In the genomic region with DNA sequence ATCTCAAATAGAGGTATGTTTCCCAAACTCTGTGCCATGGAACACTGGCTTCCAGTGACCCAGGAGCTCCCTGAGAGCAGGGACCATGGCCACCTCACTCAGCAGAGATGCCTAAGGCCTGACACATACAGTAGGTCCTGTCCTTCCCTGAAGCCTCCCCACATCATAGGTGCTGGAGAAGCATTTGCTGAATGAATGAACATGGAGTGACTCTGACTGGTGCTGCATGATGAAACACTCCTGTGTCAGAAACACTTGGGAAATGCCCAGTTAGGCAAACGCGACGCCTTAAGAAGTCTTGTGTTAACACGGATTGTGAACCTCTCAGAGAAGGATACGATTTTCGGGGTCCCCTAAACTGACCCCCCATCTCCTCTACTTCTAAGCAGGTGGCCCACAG, we compare ENCODE assay signal across 21 cellular contexts. TPM values are rescaled to one million over a fixed set of nuclear protein-coding genes. Genes with fewer than 3 reads are reported as not detected.
A peak's percentile ranks its signal among the peaks of the same experiment; 100 is the strongest.
DNase-seq lines count a peak whose midpoint lies in the region; ATAC-seq, FAIRE-seq and TF ChIP-seq lines count a peak whose summit lies in the region.
"Had no signal": no experiment of that assay in that cellular context is flagged by ENCODE, and none has a peak within 500 bp of the region (broad histone marks: within the 10 kb centered on the region; RNA-seq: fewer than 3 reads in every experiment).

No MANE protein-coding gene starts in this region.

- intact Hi-C loops in vagina (cut with DNase I): no loop called here

- no peak for DNase-seq in activated T-cell treated with anti-CD3 and anti-CD28 coated beads, Interleukin-2, amount 50 U/mL, for 24 hours
- DNase-seq in activated T-cell treated with anti-CD3 and anti-CD28 coated beads, Interleukin-2, amount 50 U/mL, for 48 hours: no peak
- DNase-seq in NB4 (ENCODE audit: low read depth) (peak; percentile 38), bronchial epithelial cell (ENCODE audit: low read depth) (peak; percentile 57), AG08395 (ENCODE audit: low spot score) (no peak), NCI-H146 treated with DMSO at 0.1 percent for 48 hours (lab: John Stamatoyannopoulos, UW; ENCODE audit: unreplicated experiment) (no peak), vagina (ENCODE audit: extremely low spot score in 2 of 2) (no peak)
- no peak for DNase-seq in natural killer cell treated with Interleukin-12 subunit alpha and Interleukin-12 subunit beta and Interleukin-15 and Interleukin-18, amount 100 ng/mL, for 72 hours (ENCODE audit: low spot score)
- DNase-seq: ACHN; activated effector memory CD4-positive, alpha-beta T cell treated with Interleukin-2 at 50 U/mL for 16 hours; brain microvascular endothelial cell; Caco-2; dorsolateral prefrontal cortex; heart right ventricle; kidney; MG63; NCI-H2029; NCI-H524 had no signal

- no peak overlapping the region for H3K27ac ChIP-seq in vagina
- H3K27ac ChIP-seq: brain microvascular endothelial cell, dorsolateral prefrontal cortex, heart right ventricle, SK-N-MC had no signal

- peak; percentile 23 for FAIRE-seq in bronchial epithelial cell (lab: Jason Lieb, UNC)
- FAIRE-seq: GM12878, kidney had no signal

- H3K27ac Mint-ChIP-seq in activated T-cell treated with anti-CD3 and anti-CD28 coated beads, Interleukin-2, amount 50 U/mL, for 24 hours: peak overlapping the region; percentile 95
- H3K27ac Mint-ChIP-seq in natural killer cell treated with Interleukin-12 subunit alpha and Interleukin-12 subunit beta and Interleukin-15 and Interleukin-18, amount 100 ng/mL, for 72 hours: peak overlapping the region; percentile 47 to 79

- no peak overlapping the region for H3K4me3 Mint-ChIP-seq in activated T-cell treated with anti-CD3 and anti-CD28 coated beads, Interleukin-2, amount 50 U/mL, for 24 hours
- no peak overlapping the region for H3K4me3 Mint-ChIP-seq in natural killer cell treated with Interleukin-12 subunit alpha and Interleukin-12 subunit beta and Interleukin-15 and Interleukin-18, amount 100 ng/mL, for 72 hours

- no peaks in the 10 kb centered on the region for H3K27me3 Mint-ChIP-seq in activated T-cell treated with anti-CD3 and anti-CD28 coated beads, Interleukin-2, amount 50 U/mL, for 24 hours
- H3K27me3 Mint-ChIP-seq in natural killer cell treated with Interleukin-12 subunit alpha and Interleukin-12 subunit beta and Interleukin-15 and Interleukin-18, amount 100 ng/mL, for 72 hours: no peaks in the 10 kb centered on the region

- H3K36me3 ChIP-seq in bronchial epithelial cell (ENCODE audit: control insufficient read depth, insufficient read depth, low read length) (no peaks in the 10 kb centered on the region), vagina (no peaks in the 10 kb centered on the region)
- H3K36me3 ChIP-seq: brain microvascular endothelial cell, MG63 had no signal

- peaks cover 92% of the 10 kb centered on the region for H3K36me3 Mint-ChIP-seq in activated T-cell treated with anti-CD3 and anti-CD28 coated beads, Interleukin-2, amount 50 U/mL, for 24 hours (ENCODE audit: low read depth)
- no peaks in the 10 kb centered on the region for H3K36me3 Mint-ChIP-seq in natural killer cell treated with Interleukin-12 subunit alpha and Interleukin-12 subunit beta and Interleukin-15 and Interleukin-18, amount 100 ng/mL, for 72 hours

- no peak for ATAC-seq in natural killer cell treated with Interleukin-12 subunit alpha and Interleukin-12 subunit beta and Interleukin-15 and Interleukin-18, amount 100 ng/mL, for 72 hours
- ATAC-seq: GM12878 had no signal

- H3K9me3 Mint-ChIP-seq in activated T-cell treated with anti-CD3 and anti-CD28 coated beads, Interleukin-2, amount 50 U/mL, for 24 hours: no peaks in the 10 kb centered on the region
- no peaks in the 10 kb centered on the region for H3K9me3 Mint-ChIP-seq in natural killer cell treated with Interleukin-12 subunit alpha and Interleukin-12 subunit beta and Interleukin-15 and Interleukin-18, amount 100 ng/mL, for 72 hours

- no peaks in the 10 kb centered on the region for H3K4me1 ChIP-seq in vagina
- H3K4me1 ChIP-seq: Caco-2 had no signal

- TF ChIP-seq POLR2A in NB4 (IDR thresholded peaks at IDR 0.05; ENCODE audit: extremely low read depth, insufficient read length) (no peak), vagina (IDR thresholded peaks at IDR 0.05) (no peak)

- H3K27me3 ChIP-seq in bronchial epithelial cell (ENCODE audit: control insufficient read depth, insufficient read depth, low read length) (no peaks in the 10 kb centered on the region), vagina (no peaks in the 10 kb centered on the region)
- H3K27me3 ChIP-seq: brain microvascular endothelial cell, dorsolateral prefrontal cortex, heart right ventricle, MG63 had no signal

- TF ChIP-seq CTCF in NB4 (IDR thresholded peaks at IDR 0.05; ENCODE audit: low read depth, low read length): no peak
- TF ChIP-seq CTCF in bronchial epithelial cell (IDR thresholded peaks at IDR 0.05; ENCODE audit: insufficient read depth, low read length, severe bottlenecking): no peak
- TF ChIP-seq CTCF in vagina (IDR thresholded peaks at IDR 0.05): no peak

- H3K9me3 ChIP-seq in vagina: no peaks in the 10 kb centered on the region
- H3K9me3 ChIP-seq: Caco-2, heart right ventricle, MG63 had no signal

- H3K4me3 ChIP-seq in NB4 (ENCODE audit: low read depth, low read length): no peak overlapping the region
- H3K4me3 ChIP-seq in bronchial epithelial cell (ENCODE audit: low read depth, low read length): no peak overlapping the region
- no peak overlapping the region for H3K4me3 ChIP-seq in vagina
- H3K4me3 ChIP-seq: dorsolateral prefrontal cortex, GM12878, heart right ventricle, MG63, SK-N-MC had no signal

- peaks cover 50% of the 10 kb centered on the region for H3K4me1 Mint-ChIP-seq in activated T-cell treated with anti-CD3 and anti-CD28 coated beads, Interleukin-2, amount 50 U/mL, for 24 hours (ENCODE audit: low read depth)
- H3K4me1 Mint-ChIP-seq in natural killer cell treated with Interleukin-12 subunit alpha and Interleukin-12 subunit beta and Interleukin-15 and Interleukin-18, amount 100 ng/mL, for 72 hours (ENCODE audit: low read depth in 2 of 2): peaks cover 42 to 43% of the 10 kb centered on the region in 2 donors

RNA-seq across cellular contexts. Expression of a gene that starts 14.3 kb away (rescaled TPM):
- total RNA-seq in bronchial epithelial cell (not detected in 2 replicates), vagina (3.7 TPM)
- total RNA-seq in natural killer cell treated with Interleukin-12 subunit alpha and Interleukin-12 subunit beta and Interleukin-15 and Interleukin-18, amount 100 ng/mL, for 72 hours: 10 to 100 TPM; 13.6 to 18.9 TPM
- total RNA-seq: HT1080 had no signal

RNA-seq across cellular contexts. Expression of a gene that starts 26.1 kb away (rescaled TPM):
- 105 and 120 TPM in 2 replicates for total RNA-seq in bronchial epithelial cell
- total RNA-seq in natural killer cell treated with Interleukin-12 subunit alpha and Interleukin-12 subunit beta and Interleukin-15 and Interleukin-18, amount 100 ng/mL, for 72 hours: 100 to 1,000 TPM; 209 to 243 TPM
- total RNA-seq in vagina: 64.3 TPM

RNA-seq across cellular contexts. Expression of a gene that starts 58.3 kb away (rescaled TPM):
- total RNA-seq in bronchial epithelial cell (1.9 and 8.2 TPM in 2 replicates), vagina (9.3 TPM)
- 10 to 100 TPM; 23.2 to 38.5 TPM for total RNA-seq in natural killer cell treated with Interleukin-12 subunit alpha and Interleukin-12 subunit beta and Interleukin-15 and Interleukin-18, amount 100 ng/mL, for 72 hours

Comparison
In these comparisons a context has a peak if more than half of its experiments do, and no peak if none do; other contexts are left out.
1. DNase-seq: peak in NB4 (single experiment) and bronchial epithelial cell (single experiment); none in activated T-cell treated with anti-CD3 and anti-CD28 coated beads, Interleukin-2, amount 50 U/mL, for 24 hours (single experiment), activated T-cell treated with anti-CD3 and anti-CD28 coated beads, Interleukin-2, amount 50 U/mL, for 48 hours (0 of 2), natural killer cell treated with Interleukin-12 subunit alpha and Interleukin-12 subunit beta and Interleukin-15 and Interleukin-18, amount 100 ng/mL, for 72 hours (single experiment), AG08395 (single experiment), NCI-H146 treated with DMSO at 0.1 percent for 48 hours (single experiment) and vagina (0 of 2).